1 cellular context compared by ENCODE assay signal in the genomic region with DNA sequence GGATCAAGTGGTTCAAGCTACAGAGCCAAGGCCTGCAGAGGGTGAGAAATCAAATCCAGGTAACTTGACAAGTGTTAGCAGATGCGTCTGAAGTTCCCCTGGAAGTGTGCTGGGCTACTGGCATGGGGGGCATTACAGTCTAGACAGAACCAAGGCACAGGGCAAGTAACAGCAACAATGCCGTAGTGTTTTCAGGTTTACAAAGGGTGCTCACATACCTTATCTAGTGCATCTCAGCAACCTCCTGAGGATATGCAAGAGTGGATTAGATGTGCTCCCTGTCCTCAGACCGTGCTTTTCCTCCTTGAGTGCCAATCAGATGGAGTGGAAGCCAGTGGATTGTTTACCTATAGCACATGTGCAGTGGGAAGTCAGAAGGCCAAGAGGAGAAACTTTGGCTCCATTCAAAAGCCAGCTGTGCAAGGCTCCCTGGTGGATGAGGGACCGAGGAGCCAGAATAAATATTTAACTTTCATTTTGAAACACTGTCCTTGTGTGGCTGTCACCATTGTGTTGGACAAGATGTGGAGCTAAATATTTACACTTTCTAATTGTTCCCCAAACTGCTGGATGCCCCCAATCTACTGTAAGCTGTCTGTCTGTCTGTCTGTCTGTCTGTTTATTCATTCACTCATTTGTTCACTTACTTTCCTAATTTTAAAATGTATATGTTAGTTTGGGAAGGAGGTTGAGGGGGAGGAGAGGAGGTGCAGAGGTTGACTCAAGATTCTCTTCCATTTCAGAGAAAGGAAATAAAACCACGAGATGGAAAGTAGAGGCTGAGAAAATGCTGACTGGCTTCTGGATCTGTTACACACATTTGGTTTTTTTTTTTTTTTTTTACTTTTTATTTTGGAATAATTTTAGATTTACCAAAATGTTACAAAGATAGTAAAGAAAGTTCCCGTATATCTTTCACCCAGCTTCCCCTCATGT.
A peak's percentile ranks its signal among the peaks of the same experiment; 100 is the strongest.
TF ChIP-seq lines count a peak whose summit lies in the region.

No MANE protein-coding gene starts in this region.

TF ChIP-seq in HepG2, 621 proteins besides CTCF, POLR2A, EP300 and RAD21 (continued from another document and continues in another):
- TF ChIP-seq, protein P1, sequence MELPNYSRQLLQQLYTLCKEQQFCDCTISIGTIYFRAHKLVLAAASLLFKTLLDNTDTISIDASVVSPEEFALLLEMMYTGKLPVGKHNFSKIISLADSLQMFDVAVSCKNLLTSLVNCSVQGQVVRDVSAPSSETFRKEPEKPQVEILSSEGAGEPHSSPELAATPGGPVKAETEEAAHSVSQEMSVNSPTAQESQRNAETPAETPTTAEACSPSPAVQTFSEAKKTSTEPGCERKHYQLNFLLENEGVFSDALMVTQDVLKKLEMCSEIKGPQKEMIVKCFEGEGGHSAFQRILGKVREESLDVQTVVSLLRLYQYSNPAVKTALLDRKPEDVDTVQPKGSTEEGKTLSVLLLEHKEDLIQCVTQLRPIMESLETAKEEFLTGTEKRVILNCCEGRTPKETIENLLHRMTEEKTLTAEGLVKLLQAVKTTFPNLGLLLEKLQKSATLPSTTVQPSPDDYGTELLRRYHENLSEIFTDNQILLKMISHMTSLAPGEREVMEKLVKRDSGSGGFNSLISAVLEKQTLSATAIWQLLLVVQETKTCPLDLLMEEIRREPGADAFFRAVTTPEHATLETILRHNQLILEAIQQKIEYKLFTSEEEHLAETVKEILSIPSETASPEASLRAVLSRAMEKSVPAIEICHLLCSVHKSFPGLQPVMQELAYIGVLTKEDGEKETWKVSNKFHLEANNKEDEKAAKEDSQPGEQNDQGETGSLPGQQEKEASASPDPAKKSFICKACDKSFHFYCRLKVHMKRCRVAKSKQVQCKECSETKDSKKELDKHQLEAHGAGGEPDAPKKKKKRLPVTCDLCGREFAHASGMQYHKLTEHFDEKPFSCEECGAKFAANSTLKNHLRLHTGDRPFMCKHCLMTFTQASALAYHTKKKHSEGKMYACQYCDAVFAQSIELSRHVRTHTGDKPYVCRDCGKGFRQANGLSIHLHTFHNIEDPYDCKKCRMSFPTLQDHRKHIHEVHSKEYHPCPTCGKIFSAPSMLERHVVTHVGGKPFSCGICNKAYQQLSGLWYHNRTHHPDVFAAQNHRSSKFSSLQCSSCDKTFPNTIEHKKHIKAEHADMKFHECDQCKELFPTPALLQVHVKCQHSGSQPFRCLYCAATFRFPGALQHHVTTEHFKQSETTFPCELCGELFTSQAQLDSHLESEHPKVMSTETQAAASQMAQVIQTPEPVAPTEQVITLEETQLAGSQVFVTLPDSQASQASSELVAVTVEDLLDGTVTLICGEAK (IDR thresholded peaks at IDR 0.05), result no peak
- TF ChIP-seq, protein P1 (CRISPR knock-in tag; IDR thresholded peaks at IDR 0.05), result no peak
- TF ChIP-seq NR2F2 (IDR thresholded peaks at IDR 0.05; ENCODE audit: borderline replicate concordance, low read depth), result peak; percentile 58; the same call in 1 of the 2 replicates
- TF ChIP-seq KAT8 (CRISPR knock-in tag; IDR thresholded peaks at IDR 0.05), result no peak
- TF ChIP-seq ZNF7 (CRISPR knock-in tag; IDR thresholded peaks at IDR 0.05), result no peak
- no peak for TF ChIP-seq POLR2AphosphoS5 (IDR thresholded peaks at IDR 0.05; ENCODE audit: low read depth, low read length)
- TF ChIP-seq MEIS2 (CRISPR knock-in tag; IDR thresholded peaks at IDR 0.05), result no peak
- no peak for TF ChIP-seq ZNF782 (CRISPR knock-in tag; IDR thresholded peaks at IDR 0.05; ENCODE audit: borderline replicate concordance)
- TF ChIP-seq, protein P2, sequence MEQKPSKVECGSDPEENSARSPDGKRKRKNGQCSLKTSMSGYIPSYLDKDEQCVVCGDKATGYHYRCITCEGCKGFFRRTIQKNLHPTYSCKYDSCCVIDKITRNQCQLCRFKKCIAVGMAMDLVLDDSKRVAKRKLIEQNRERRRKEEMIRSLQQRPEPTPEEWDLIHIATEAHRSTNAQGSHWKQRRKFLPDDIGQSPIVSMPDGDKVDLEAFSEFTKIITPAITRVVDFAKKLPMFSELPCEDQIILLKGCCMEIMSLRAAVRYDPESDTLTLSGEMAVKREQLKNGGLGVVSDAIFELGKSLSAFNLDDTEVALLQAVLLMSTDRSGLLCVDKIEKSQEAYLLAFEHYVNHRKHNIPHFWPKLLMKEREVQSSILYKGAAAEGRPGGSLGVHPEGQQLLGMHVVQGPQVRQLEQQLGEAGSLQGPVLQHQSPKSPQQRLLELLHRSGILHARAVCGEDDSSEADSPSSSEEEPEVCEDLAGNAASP (CRISPR knock-in tag; IDR thresholded peaks at IDR 0.05; ENCODE audit: borderline replicate concordance), result no peak
- TF ChIP-seq, protein P3, sequence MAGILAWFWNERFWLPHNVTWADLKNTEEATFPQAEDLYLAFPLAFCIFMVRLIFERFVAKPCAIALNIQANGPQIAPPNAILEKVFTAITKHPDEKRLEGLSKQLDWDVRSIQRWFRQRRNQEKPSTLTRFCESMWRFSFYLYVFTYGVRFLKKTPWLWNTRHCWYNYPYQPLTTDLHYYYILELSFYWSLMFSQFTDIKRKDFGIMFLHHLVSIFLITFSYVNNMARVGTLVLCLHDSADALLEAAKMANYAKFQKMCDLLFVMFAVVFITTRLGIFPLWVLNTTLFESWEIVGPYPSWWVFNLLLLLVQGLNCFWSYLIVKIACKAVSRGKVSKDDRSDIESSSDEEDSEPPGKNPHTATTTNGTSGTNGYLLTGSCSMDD (CRISPR knock-in tag; IDR thresholded peaks at IDR 0.05), result no peak
- TF ChIP-seq ZNF646 (CRISPR knock-in tag; IDR thresholded peaks at IDR 0.05), result no peak
- no peak for TF ChIP-seq ZSCAN29 (CRISPR knock-in tag; conservative IDR thresholded peaks at IDR 0.05)
- TF ChIP-seq ZNF761 (CRISPR knock-in tag; conservative IDR thresholded peaks at IDR 0.05), result no peak
- TF ChIP-seq ZNF232 (CRISPR knock-in tag; IDR thresholded peaks at IDR 0.05; ENCODE audit: borderline replicate concordance), result no peak
- TF ChIP-seq POGZ (CRISPR knock-in tag; IDR thresholded peaks at IDR 0.05), result 0 out of 2 replicates have a peak, but pooled peaks have one; percentile 34
- TF ChIP-seq SNAPC2 (CRISPR knock-in tag; IDR thresholded peaks at IDR 0.05), result no peak
- no peak for TF ChIP-seq FLYWCH1 (CRISPR knock-in tag; IDR thresholded peaks at IDR 0.05)
- TF ChIP-seq, protein P4, sequence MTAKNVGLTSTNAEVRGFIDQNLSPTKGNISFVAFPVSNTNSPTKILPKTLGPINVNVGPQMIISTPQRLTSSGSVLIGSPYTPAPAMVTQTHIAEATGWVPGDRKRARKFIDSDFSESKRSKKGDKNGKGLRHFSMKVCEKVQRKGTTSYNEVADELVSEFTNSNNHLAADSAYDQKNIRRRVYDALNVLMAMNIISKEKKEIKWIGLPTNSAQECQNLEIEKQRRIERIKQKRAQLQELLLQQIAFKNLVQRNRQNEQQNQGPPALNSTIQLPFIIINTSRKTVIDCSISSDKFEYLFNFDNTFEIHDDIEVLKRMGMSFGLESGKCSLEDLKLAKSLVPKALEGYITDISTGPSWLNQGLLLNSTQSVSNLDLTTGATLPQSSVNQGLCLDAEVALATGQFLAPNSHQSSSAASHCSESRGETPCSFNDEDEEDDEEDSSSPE (CRISPR knock-in tag; IDR thresholded peaks at IDR 0.05), result 0 out of 2 replicates have a peak, but pooled peaks have one; percentile 11
- no peak for TF ChIP-seq SMC3 (IDR thresholded peaks at IDR 0.05; ENCODE audit: low read length)
- TF ChIP-seq, protein P5, sequence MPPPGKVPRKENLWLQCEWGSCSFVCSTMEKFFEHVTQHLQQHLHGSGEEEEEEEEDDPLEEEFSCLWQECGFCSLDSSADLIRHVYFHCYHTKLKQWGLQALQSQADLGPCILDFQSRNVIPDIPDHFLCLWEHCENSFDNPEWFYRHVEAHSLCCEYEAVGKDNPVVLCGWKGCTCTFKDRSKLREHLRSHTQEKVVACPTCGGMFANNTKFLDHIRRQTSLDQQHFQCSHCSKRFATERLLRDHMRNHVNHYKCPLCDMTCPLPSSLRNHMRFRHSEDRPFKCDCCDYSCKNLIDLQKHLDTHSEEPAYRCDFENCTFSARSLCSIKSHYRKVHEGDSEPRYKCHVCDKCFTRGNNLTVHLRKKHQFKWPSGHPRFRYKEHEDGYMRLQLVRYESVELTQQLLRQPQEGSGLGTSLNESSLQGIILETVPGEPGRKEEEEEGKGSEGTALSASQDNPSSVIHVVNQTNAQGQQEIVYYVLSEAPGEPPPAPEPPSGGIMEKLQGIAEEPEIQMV (CRISPR knock-in tag; IDR thresholded peaks at IDR 0.05; ENCODE audit: low read depth), result no peak
- TF ChIP-seq NCOA1 (CRISPR knock-in tag; IDR thresholded peaks at IDR 0.05), result no peak
- TF ChIP-seq ZNF652 (CRISPR knock-in tag; IDR thresholded peaks at IDR 0.05; ENCODE audit: borderline replicate concordance, low read depth), result no peak
- peak; percentile 84 for TF ChIP-seq PAXIP1 (CRISPR knock-in tag; conservative IDR thresholded peaks at IDR 0.05)
- TF ChIP-seq NFYB (CRISPR knock-in tag; IDR thresholded peaks at IDR 0.05), result peak; percentile 11; the same call in 1 of the 2 replicates
